ENCODE assay signal across 20 cellular contexts in the genomic region with DNA sequence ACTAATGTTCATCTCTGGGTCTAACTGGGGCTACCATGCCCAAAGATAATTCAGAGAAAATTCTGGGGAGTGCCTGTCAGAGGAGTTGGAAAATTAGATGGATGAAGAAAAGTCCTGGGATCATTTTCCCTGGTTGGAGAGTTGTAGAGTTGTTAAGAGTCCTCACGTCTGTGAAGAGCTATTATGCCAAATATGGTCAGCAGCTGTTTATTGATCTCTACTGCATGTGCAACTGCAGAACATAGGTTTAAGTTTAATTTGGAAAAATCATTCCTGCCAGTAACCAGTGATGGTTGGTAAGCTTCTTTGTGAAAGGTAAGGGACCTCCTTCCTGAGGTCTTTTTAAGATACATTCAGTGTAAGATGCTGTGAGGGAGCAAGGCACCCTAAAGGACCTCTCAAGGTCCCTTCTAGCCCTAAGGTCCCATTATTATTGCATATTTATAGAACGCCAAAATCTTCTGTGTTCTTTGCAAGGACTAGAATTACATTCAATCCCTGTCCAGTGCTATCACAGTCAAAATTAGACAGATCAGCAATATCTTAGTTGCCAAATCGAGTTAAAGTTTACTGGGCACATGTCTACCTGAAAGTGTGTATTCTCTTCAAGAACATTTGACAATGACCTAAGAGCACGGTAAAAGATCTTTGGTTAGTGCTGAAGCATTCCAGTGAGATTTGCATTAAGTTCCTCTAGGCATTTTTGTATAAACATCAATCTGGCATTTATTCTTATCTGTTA.
"Had no signal": no experiment of that assay in that cellular context is flagged by ENCODE, and none has a peak within 500 bp of the region (broad histone marks: within the 10 kb centered on the region; RNA-seq: fewer than 3 reads in every experiment).

No MANE protein-coding gene starts in this region.

- H3K36me3 ChIP-seq: colonic mucosa, gastrocnemius medialis, pancreas, upper lobe of left lung had no signal

- H3K9me3 ChIP-seq: colonic mucosa, gastrocnemius medialis, pancreas, testis, tibial nerve, upper lobe of left lung had no signal

- H3K27ac ChIP-seq: colonic mucosa, epithelial cell of prostate, gastrocnemius medialis, pancreas, testis, tibial nerve, upper lobe of left lung had no signal

- H3K27me3 ChIP-seq: colonic mucosa, gastrocnemius medialis, pancreas, testis, tibial nerve, upper lobe of left lung had no signal

- H3K4me2 ChIP-seq: smooth muscle cell had no signal

- DNase-seq: colonic mucosa; effector CD8-positive, alpha-beta T cell; endodermal cell; foreskin fibroblast; gastrocnemius medialis; head of caudate nucleus; natural killer cell; occipital lobe; pancreas; stimulated activated CD4-positive, alpha-beta T cell treated with anti-CD3 and anti-CD28 coated beads, Interleukin-4, amount 100 ng/mL, for 4 hours; substantia nigra; testis; upper lobe of left lung had no signal

- H3K4me3 ChIP-seq: colonic mucosa, gastrocnemius medialis, lung, pancreas, smooth muscle cell, testis, tibial nerve, upper lobe of left lung had no signal

- ATAC-seq: esophagus mucosa; gastrocnemius medialis; pancreas; sciatic nerve; stimulated activated memory B cell treated with anti-CD40 and anti-IgM and Interleukin-4, amounts not matched to agents 10 μg/mL and 1 μg/mL and 100 μg/mL, for 72 hours had no signal

- H3K4me1 ChIP-seq: colonic mucosa, gastrocnemius medialis, testis had no signal
